22 cellular contexts compared by ENCODE assay signal in the genomic region with DNA sequence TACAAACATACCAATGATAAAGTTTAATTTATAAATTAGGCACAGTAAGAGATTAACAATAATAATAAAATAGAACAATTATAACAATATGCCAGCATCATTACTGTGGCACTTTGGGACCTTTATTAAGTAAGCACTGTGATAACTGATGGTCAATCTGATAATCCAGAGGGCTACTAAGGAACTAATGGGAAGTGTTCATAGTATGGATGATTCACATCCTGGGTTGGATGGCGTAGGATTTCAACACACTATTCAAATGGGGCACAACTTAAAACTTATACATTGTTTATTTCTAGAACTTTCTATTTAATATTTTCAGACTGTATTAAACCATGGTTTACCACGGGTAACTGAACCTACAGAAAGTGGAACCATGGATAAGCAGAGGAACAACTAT.
"Had no signal": no experiment of that assay in that cellular context is flagged by ENCODE, and none has a peak within 500 bp of the region (broad histone marks: within the 10 kb centered on the region; RNA-seq: fewer than 3 reads in every experiment).

No MANE protein-coding gene starts in this region.

- DNase-seq: activated CD4-positive, alpha-beta T cell treated with anti-CD3 and anti-CD28 coated beads, Interleukin-2, amount 10 ng/mL, durations not matched to agents 7 days and 5 days; activated CD4-positive, CD25-positive, alpha-beta regulatory T cell treated with anti-CD3 and anti-CD28 coated beads, Interleukin-2, amount 50 U/mL, for 72 hours; activated CD8-positive, alpha-beta T cell treated with anti-CD3 and anti-CD28 coated beads, Interleukin-2, amount 10 ng/mL, durations not matched to agents 7 days and 5 days; aorta; colonic mucosa; endodermal cell; erythroblast; gastrocnemius medialis; hypothalamus; left cardiac atrium; nephron progenitor cell; pancreas; psoas muscle; spleen; stimulated activated CD4-positive, alpha-beta T cell treated with anti-CD3 and anti-CD28 coated beads, Interleukin-4, amount 100 ng/mL, for 24 hours; stimulated activated naive CD4-positive, alpha-beta T cell treated with Interleukin-2 at 50 U/mL for 16 hours; WERI-Rb-1 had no signal

- H3K4me1 ChIP-seq: colonic mucosa, gastrocnemius medialis, pancreas, psoas muscle, right atrium auricular region, spleen, vagina had no signal

- H3K4me3 ChIP-seq: colonic mucosa, gastrocnemius medialis, pancreas, psoas muscle, right atrium auricular region, spleen, thoracic aorta, vagina had no signal

- H3K9me3 ChIP-seq: colonic mucosa, gastrocnemius medialis, pancreas, psoas muscle, right atrium auricular region, spleen, thoracic aorta, vagina had no signal

- ATAC-seq: activated CD8-positive, alpha-beta T cell treated with anti-CD3 and anti-CD28 coated beads, Interleukin-2, amount 10 ng/mL, durations not matched to agents 7 days and 5 days; activated naive CD4-positive, alpha-beta T cell treated with anti-CD3 and anti-CD28 coated beads, Interleukin-2, amount 50 U/mL, for 72 hours; activated T-helper 17 cell treated with anti-CD3 and anti-CD28 coated beads, Interleukin-2, amount 50 U/mL, for 72 hours; gastrocnemius medialis; left cardiac atrium; pancreas; psoas muscle had no signal

- H3K27ac ChIP-seq: colonic mucosa, gastrocnemius medialis, pancreas, psoas muscle, right atrium auricular region, spleen, thoracic aorta, vagina, WERI-Rb-1 had no signal

- H3K36me3 ChIP-seq: colonic mucosa, gastrocnemius medialis, pancreas, right atrium auricular region, spleen, thoracic aorta, vagina, WERI-Rb-1 had no signal

- H3K27me3 ChIP-seq: colonic mucosa, gastrocnemius medialis, pancreas, right atrium auricular region, vagina had no signal
